ENCODE assay signal across 1 cellular context in genomic region chr22:37686002-37686982, GRCh38.
A peak's percentile ranks its signal among the peaks of the same experiment; 100 is the strongest.
TF ChIP-seq lines count a peak whose summit lies in the region.

A gene with protein sequence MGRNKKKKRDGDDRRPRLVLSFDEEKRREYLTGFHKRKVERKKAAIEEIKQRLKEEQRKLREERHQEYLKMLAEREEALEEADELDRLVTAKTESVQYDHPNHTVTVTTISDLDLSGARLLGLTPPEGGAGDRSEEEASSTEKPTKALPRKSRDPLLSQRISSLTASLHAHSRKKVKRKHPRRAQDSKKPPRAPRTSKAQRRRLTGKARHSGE (plus strand): TSS chr22:37686343. CDS start chr22:37686393, 50 bp downstream.

TF ChIP-seq in HEK293, 187 proteins besides CTCF, POLR2A, EP300 and RAD21 (continued from another document and continues in another):
- no peak for TF ChIP-seq ZNF311 (tag by site-specific recombination; IDR thresholded peaks at IDR 0.05; ENCODE audit: borderline replicate concordance)
- TF ChIP-seq ZNF184 (tag by site-specific recombination; IDR thresholded peaks at IDR 0.05): 0 out of 2 replicates have a peak, but pooled peaks have one; percentile 61
- no peak for TF ChIP-seq ZNF133 (tag by site-specific recombination; IDR thresholded peaks at IDR 0.05)
- TF ChIP-seq ZNF76 (tag by site-specific recombination; IDR thresholded peaks at IDR 0.05; ENCODE audit: borderline replicate concordance, low read depth): peak; percentile 88; the same call in 1 of the 2 replicates
- TF ChIP-seq ZNF37A (tag by site-specific recombination; IDR thresholded peaks at IDR 0.05): no peak
- no peak for TF ChIP-seq ZNF571 (tag by site-specific recombination; IDR thresholded peaks at IDR 0.05)
- TF ChIP-seq ZNF561 (tag by site-specific recombination; IDR thresholded peaks at IDR 0.05; ENCODE audit: borderline replicate concordance): peak; percentile 97
- peak; percentile 74 for TF ChIP-seq GLIS1 (tag by site-specific recombination; IDR thresholded peaks at IDR 0.05)
- TF ChIP-seq ZNF560 (tag by site-specific recombination; IDR thresholded peaks at IDR 0.05; ENCODE audit: borderline replicate concordance): no peak
- peak; percentile 93; the same call in 1 of the 2 replicates for TF ChIP-seq ZNF785 (tag by site-specific recombination; IDR thresholded peaks at IDR 0.05)
- peak; percentile 72; the same call in 1 of the 2 replicates for TF ChIP-seq ZSCAN18 (tag by site-specific recombination; IDR thresholded peaks at IDR 0.05)
- TF ChIP-seq FEZF1 (tag by site-specific recombination; IDR thresholded peaks at IDR 0.05): peak; percentile 48
- TF ChIP-seq SALL2 (tag by site-specific recombination; IDR thresholded peaks at IDR 0.05; ENCODE audit: borderline replicate concordance): peak; percentile 46; the same call in 1 of the 2 replicates
- 0 out of 2 replicates have a peak, but pooled peaks have one; percentile 64 for TF ChIP-seq ZNF704 (tag by site-specific recombination; IDR thresholded peaks at IDR 0.05)
- TF ChIP-seq ZFP3 (tag by site-specific recombination; IDR thresholded peaks at IDR 0.05; ENCODE audit: low read depth): no peak
- peak; percentile 96 for TF ChIP-seq SP7 (tag by site-specific recombination; IDR thresholded peaks at IDR 0.05)
- TF ChIP-seq GLI4 (tag by site-specific recombination; IDR thresholded peaks at IDR 0.05): peak; percentile 96; the same call in 1 of the 2 replicates
- peak; percentile 94 for TF ChIP-seq ZBTB20 (tag by site-specific recombination; IDR thresholded peaks at IDR 0.05)
- peak; percentile 98 for TF ChIP-seq ZNF391 (tag by site-specific recombination; IDR thresholded peaks at IDR 0.05; ENCODE audit: borderline replicate concordance, low read depth)
- TF ChIP-seq ZNF302 (tag by site-specific recombination; IDR thresholded peaks at IDR 0.05; ENCODE audit: low read depth): no peak
- no peak for TF ChIP-seq ZNF26 (tag by site-specific recombination; IDR thresholded peaks at IDR 0.05)
- no peak for TF ChIP-seq ZNF830 (tag by site-specific recombination; IDR thresholded peaks at IDR 0.05; ENCODE audit: low read depth)
- no peak for TF ChIP-seq ZNF555 (tag by site-specific recombination; conservative IDR thresholded peaks at IDR 0.05)
- TF ChIP-seq, protein P1, sequence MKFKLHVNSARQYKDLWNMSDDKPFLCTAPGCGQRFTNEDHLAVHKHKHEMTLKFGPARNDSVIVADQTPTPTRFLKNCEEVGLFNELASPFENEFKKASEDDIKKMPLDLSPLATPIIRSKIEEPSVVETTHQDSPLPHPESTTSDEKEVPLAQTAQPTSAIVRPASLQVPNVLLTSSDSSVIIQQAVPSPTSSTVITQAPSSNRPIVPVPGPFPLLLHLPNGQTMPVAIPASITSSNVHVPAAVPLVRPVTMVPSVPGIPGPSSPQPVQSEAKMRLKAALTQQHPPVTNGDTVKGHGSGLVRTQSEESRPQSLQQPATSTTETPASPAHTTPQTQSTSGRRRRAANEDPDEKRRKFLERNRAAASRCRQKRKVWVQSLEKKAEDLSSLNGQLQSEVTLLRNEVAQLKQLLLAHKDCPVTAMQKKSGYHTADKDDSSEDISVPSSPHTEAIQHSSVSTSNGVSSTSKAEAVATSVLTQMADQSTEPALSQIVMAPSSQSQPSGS (tag by site-specific recombination; IDR thresholded peaks at IDR 0.05; ENCODE audit: low read depth): peak; percentile 22; the same call in 1 of the 2 replicates
- TF ChIP-seq ZSCAN16 (tag by site-specific recombination; IDR thresholded peaks at IDR 0.05): 0 out of 2 replicates have a peak, but pooled peaks have one; percentile 65
- TF ChIP-seq ZNF404 (tag by site-specific recombination; IDR thresholded peaks at IDR 0.05): no peak
- peak; percentile 98 for TF ChIP-seq ZNF324 (tag by site-specific recombination; IDR thresholded peaks at IDR 0.05)
- no peak for TF ChIP-seq ZNF600 (tag by site-specific recombination; IDR thresholded peaks at IDR 0.05)
- TF ChIP-seq ZNF140 (tag by site-specific recombination; IDR thresholded peaks at IDR 0.05): no peak
- TF ChIP-seq, protein P2, sequence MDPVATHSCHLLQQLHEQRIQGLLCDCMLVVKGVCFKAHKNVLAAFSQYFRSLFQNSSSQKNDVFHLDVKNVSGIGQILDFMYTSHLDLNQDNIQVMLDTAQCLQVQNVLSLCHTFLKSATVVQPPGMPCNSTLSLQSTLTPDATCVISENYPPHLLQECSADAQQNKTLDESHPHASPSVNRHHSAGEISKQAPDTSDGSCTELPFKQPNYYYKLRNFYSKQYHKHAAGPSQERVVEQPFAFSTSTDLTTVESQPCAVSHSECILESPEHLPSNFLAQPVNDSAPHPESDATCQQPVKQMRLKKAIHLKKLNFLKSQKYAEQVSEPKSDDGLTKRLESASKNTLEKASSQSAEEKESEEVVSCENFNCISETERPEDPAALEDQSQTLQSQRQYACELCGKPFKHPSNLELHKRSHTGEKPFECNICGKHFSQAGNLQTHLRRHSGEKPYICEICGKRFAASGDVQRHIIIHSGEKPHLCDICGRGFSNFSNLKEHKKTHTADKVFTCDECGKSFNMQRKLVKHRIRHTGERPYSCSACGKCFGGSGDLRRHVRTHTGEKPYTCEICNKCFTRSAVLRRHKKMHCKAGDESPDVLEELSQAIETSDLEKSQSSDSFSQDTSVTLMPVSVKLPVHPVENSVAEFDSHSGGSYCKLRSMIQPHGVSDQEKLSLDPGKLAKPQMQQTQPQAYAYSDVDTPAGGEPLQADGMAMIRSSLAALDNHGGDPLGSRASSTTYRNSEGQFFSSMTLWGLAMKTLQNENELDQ (tag by site-specific recombination; IDR thresholded peaks at IDR 0.05; ENCODE audit: low read depth): no peak
- no peak for TF ChIP-seq ZNF202 (tag by site-specific recombination; IDR thresholded peaks at IDR 0.05; ENCODE audit: borderline replicate concordance)
- 0 out of 2 replicates have a peak, but pooled peaks have one; percentile 11 for TF ChIP-seq ZNF223 (tag by site-specific recombination; IDR thresholded peaks at IDR 0.05)
- TF ChIP-seq ZNF2 (tag by site-specific recombination; IDR thresholded peaks at IDR 0.05): peak; percentile 94
- peak; percentile 87; the same call in 1 of the 2 replicates for TF ChIP-seq REPIN1 (tag by site-specific recombination; IDR thresholded peaks at IDR 0.05; ENCODE audit: low read depth)
- peak; percentile 89 for TF ChIP-seq SP2 (tag by site-specific recombination; IDR thresholded peaks at IDR 0.05)
- peak; percentile 93 for TF ChIP-seq ZSCAN23 (tag by site-specific recombination; IDR thresholded peaks at IDR 0.05)
- no peak for TF ChIP-seq ZNF624 (tag by site-specific recombination; IDR thresholded peaks at IDR 0.05)
- TF ChIP-seq, protein P3, sequence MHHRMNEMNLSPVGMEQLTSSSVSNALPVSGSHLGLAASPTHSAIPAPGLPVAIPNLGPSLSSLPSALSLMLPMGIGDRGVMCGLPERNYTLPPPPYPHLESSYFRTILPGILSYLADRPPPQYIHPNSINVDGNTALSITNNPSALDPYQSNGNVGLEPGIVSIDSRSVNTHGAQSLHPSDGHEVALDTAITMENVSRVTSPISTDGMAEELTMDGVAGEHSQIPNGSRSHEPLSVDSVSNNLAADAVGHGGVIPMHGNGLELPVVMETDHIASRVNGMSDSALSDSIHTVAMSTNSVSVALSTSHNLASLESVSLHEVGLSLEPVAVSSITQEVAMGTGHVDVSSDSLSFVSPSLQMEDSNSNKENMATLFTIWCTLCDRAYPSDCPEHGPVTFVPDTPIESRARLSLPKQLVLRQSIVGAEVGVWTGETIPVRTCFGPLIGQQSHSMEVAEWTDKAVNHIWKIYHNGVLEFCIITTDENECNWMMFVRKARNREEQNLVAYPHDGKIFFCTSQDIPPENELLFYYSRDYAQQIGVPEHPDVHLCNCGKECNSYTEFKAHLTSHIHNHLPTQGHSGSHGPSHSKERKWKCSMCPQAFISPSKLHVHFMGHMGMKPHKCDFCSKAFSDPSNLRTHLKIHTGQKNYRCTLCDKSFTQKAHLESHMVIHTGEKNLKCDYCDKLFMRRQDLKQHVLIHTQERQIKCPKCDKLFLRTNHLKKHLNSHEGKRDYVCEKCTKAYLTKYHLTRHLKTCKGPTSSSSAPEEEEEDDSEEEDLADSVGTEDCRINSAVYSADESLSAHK (tag by site-specific recombination; IDR thresholded peaks at IDR 0.05): peak; percentile 74
- TF ChIP-seq ZNF621 (tag by site-specific recombination; IDR thresholded peaks at IDR 0.05): no peak
- TF ChIP-seq ELK4 (IDR thresholded peaks at IDR 0.05; ENCODE audit: borderline replicate concordance, low read depth, low read length): 0 out of 2 replicates have a peak, but pooled peaks have one; percentile 83
- TF ChIP-seq ZNF510 (tag by site-specific recombination; IDR thresholded peaks at IDR 0.05; ENCODE audit: insufficient replicate concordance): no peak
- TF ChIP-seq ZNF596 (tag by site-specific recombination; IDR thresholded peaks at IDR 0.05): peak; percentile 51; the same call in 1 of the 2 replicates
- peak; percentile 100 for TF ChIP-seq KLF16 (tag by site-specific recombination; IDR thresholded peaks at IDR 0.05)
- peak; percentile 69 for TF ChIP-seq ZBTB8A (tag by site-specific recombination; IDR thresholded peaks at IDR 0.05)
- no peak for TF ChIP-seq ZNF670 (tag by site-specific recombination; IDR thresholded peaks at IDR 0.05; ENCODE audit: low read depth)
- TF ChIP-seq, protein P4, sequence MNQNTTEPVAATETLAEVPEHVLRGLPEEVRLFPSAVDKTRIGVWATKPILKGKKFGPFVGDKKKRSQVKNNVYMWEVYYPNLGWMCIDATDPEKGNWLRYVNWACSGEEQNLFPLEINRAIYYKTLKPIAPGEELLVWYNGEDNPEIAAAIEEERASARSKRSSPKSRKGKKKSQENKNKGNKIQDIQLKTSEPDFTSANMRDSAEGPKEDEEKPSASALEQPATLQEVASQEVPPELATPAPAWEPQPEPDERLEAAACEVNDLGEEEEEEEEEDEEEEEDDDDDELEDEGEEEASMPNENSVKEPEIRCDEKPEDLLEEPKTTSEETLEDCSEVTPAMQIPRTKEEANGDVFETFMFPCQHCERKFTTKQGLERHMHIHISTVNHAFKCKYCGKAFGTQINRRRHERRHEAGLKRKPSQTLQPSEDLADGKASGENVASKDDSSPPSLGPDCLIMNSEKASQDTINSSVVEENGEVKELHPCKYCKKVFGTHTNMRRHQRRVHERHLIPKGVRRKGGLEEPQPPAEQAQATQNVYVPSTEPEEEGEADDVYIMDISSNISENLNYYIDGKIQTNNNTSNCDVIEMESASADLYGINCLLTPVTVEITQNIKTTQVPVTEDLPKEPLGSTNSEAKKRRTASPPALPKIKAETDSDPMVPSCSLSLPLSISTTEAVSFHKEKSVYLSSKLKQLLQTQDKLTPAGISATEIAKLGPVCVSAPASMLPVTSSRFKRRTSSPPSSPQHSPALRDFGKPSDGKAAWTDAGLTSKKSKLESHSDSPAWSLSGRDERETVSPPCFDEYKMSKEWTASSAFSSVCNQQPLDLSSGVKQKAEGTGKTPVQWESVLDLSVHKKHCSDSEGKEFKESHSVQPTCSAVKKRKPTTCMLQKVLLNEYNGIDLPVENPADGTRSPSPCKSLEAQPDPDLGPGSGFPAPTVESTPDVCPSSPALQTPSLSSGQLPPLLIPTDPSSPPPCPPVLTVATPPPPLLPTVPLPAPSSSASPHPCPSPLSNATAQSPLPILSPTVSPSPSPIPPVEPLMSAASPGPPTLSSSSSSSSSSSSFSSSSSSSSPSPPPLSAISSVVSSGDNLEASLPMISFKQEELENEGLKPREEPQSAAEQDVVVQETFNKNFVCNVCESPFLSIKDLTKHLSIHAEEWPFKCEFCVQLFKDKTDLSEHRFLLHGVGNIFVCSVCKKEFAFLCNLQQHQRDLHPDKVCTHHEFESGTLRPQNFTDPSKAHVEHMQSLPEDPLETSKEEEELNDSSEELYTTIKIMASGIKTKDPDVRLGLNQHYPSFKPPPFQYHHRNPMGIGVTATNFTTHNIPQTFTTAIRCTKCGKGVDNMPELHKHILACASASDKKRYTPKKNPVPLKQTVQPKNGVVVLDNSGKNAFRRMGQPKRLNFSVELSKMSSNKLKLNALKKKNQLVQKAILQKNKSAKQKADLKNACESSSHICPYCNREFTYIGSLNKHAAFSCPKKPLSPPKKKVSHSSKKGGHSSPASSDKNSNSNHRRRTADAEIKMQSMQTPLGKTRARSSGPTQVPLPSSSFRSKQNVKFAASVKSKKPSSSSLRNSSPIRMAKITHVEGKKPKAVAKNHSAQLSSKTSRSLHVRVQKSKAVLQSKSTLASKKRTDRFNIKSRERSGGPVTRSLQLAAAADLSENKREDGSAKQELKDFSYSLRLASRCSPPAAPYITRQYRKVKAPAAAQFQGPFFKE (tag by site-specific recombination; IDR thresholded peaks at IDR 0.05; ENCODE audit: borderline replicate concordance): no peak
- TF ChIP-seq MEIS1 (CRISPR knock-in tag; IDR thresholded peaks at IDR 0.05; ENCODE audit: borderline replicate concordance): no peak
